1 cellular context compared by ENCODE assay signal in genomic region chr22:21940521-21940920, GRCh38.
TF ChIP-seq lines count a peak whose summit lies in the region.

No MANE protein-coding gene starts in this region.

TF ChIP-seq in GM23338, 12 proteins besides CTCF, POLR2A, EP300 and RAD21:
- TF ChIP-seq ZNF462 (CRISPR knock-in tag; IDR thresholded peaks at IDR 0.05) (no peak), ZNF331 (CRISPR knock-in tag; IDR thresholded peaks at IDR 0.05; ENCODE audit: low read depth) (no peak), ETS1 (IDR thresholded peaks at IDR 0.05) (no peak)
